In genomic region chr3:140216249-140216648, GRCh38 we compare ENCODE assay signal across 8 cellular contexts.
DNase-seq lines count a peak whose midpoint lies in the region; ATAC-seq lines count a peak whose summit lies in the region.

No MANE protein-coding gene starts in this region.

- no peaks in the 10 kb centered on the region for H3K36me3 ChIP-seq in mesendoderm (ENCODE audit: control insufficient read depth, insufficient read depth, low read length)

- H3K27ac ChIP-seq in mesendoderm (ENCODE audit: low read depth, low read length) = no peak overlapping the region

- H3K18ac ChIP-seq in mesendoderm (ENCODE audit: low read length) = no peak overlapping the region

- H3K4me1 ChIP-seq in mesendoderm (ENCODE audit: control insufficient read depth, low read depth, low read length) = no peaks in the 10 kb centered on the region

- H3K56ac ChIP-seq in mesendoderm (ENCODE audit: low read length) = no peak overlapping the region

- H3K27me3 ChIP-seq in mesendoderm (ENCODE audit: insufficient read depth, low read length, poor library complexity) = no peaks in the 10 kb centered on the region

- no peak overlapping the region for H4K8ac ChIP-seq in mesendoderm (ENCODE audit: low read depth, low read length)

- no peak overlapping the region for H3K4me3 ChIP-seq in mesendoderm (ENCODE audit: low read length)

- H3K9ac ChIP-seq in mesendoderm (ENCODE audit: low read length) = no peak overlapping the region

- H4K5ac ChIP-seq in mesendoderm (ENCODE audit: low read length) = no peak overlapping the region

- no peak overlapping the region for H2AK5ac ChIP-seq in mesendoderm (ENCODE audit: low read length)

- DNase-seq in DMS 273 (lab: John Stamatoyannopoulos, UW; ENCODE audit: unreplicated experiment) = peak; percentile 71
- no peak for DNase-seq in DMS 273 treated with DMSO at 0.1 percent for 48 hours (lab: John Stamatoyannopoulos, UW)
- DNase-seq in SK-MEL-5 (ENCODE audit: low read depth, low spot score) = peak; percentile 67
- DNase-seq in mesendoderm = peak; percentile 28
- DNase-seq in DMS79 (lab: John Stamatoyannopoulos, UW) = no peak
- no peak for DNase-seq in mucosa of gallbladder (ENCODE audit: low spot score)

- WGBS in mesendoderm (ENCODE audit: extremely low coverage, insufficient coverage, low lambda C conversion rate) = no CpG with 5 or more reads among the region's 6 CpGs

- H2BK15ac ChIP-seq in mesendoderm (replicated peaks; ENCODE audit: low read depth) = no peak overlapping the region

- ATAC-seq in HG02642 (IDR thresholded peaks at IDR 0.05; ENCODE audit: poor library complexity, unreplicated experiment) = peak; percentile 64
- ATAC-seq in HG03108 (IDR thresholded peaks at IDR 0.05; ENCODE audit: unreplicated experiment) = no peak

- H2BK5ac ChIP-seq in mesendoderm (ENCODE audit: low read length) = no peak overlapping the region

- H2BK120ac ChIP-seq in mesendoderm (ENCODE audit: low read depth, low read length) = no peak overlapping the region

- no peaks in the 10 kb centered on the region for H3K79me2 ChIP-seq in mesendoderm (ENCODE audit: control insufficient read depth, insufficient read depth, low read length)

- no peaks in the 10 kb centered on the region for H3K79me1 ChIP-seq in mesendoderm (ENCODE audit: low read length)

- in situ Hi-C loops in SK-MEL-5 (cut with HindIII; ENCODE audit: low pct_unique_long_range_greater_than_20kb, low sequenced_read_pairs) = no loop called here

- no peak overlapping the region for H3K4ac ChIP-seq in mesendoderm (ENCODE audit: low read depth, low read length)

- no peak overlapping the region for H3K4me2 ChIP-seq in mesendoderm (ENCODE audit: low read length)

- no peak overlapping the region for H3K23ac ChIP-seq in mesendoderm (ENCODE audit: low read length)

Comparison
In these comparisons a context has a peak if more than half of its experiments do, and no peak if none do; other contexts are left out.
1. DNase-seq: peak in DMS 273 (single experiment), SK-MEL-5 (single experiment) and mesendoderm (single experiment); none in DMS 273 treated with DMSO at 0.1 percent for 48 hours (single experiment), DMS79 (single experiment) and mucosa of gallbladder (single experiment).